ENCODE assay signal across 1 cellular context in genomic region chr15:75659141-75659771, GRCh38.
TF ChIP-seq lines count a peak whose summit lies in the region.

No MANE protein-coding gene starts in this region.

TF ChIP-seq in GM23338, 12 proteins besides CTCF, POLR2A, EP300 and RAD21:
- TF ChIP-seq NANOG (IDR thresholded peaks at IDR 0.05; ENCODE audit: borderline replicate concordance), result no peak
- TF ChIP-seq ZNF114 (CRISPR knock-in tag; IDR thresholded peaks at IDR 0.05), result no peak
- no peak for TF ChIP-seq EZH2 (IDR thresholded peaks at IDR 0.05; ENCODE audit: low read depth, unreplicated experiment)
- no peak for TF ChIP-seq POLR2AphosphoS5 (IDR thresholded peaks at IDR 0.05; ENCODE audit: low read depth)
- TF ChIP-seq ETS1 (IDR thresholded peaks at IDR 0.05), result no peak
- TF ChIP-seq REST (IDR thresholded peaks at IDR 0.05; ENCODE audit: unreplicated experiment), result no peak
- no peak for TF ChIP-seq STAT1 (IDR thresholded peaks at IDR 0.05; ENCODE audit: unreplicated experiment)
- TF ChIP-seq EZH2phosphoT487 (IDR thresholded peaks at IDR 0.05; ENCODE audit: unreplicated experiment), result no peak
- TF ChIP-seq JUNB (IDR thresholded peaks at IDR 0.05; ENCODE audit: unreplicated experiment), result no peak
- no peak for TF ChIP-seq CREB1 (CRISPR knock-in tag; IDR thresholded peaks at IDR 0.05; ENCODE audit: low read depth)
- TF ChIP-seq ZNF462 (CRISPR knock-in tag; IDR thresholded peaks at IDR 0.05), result no peak
- TF ChIP-seq ZNF331 (CRISPR knock-in tag; IDR thresholded peaks at IDR 0.05; ENCODE audit: low read depth), result no peak
